1 cellular context compared by ENCODE assay signal in the genomic region with DNA sequence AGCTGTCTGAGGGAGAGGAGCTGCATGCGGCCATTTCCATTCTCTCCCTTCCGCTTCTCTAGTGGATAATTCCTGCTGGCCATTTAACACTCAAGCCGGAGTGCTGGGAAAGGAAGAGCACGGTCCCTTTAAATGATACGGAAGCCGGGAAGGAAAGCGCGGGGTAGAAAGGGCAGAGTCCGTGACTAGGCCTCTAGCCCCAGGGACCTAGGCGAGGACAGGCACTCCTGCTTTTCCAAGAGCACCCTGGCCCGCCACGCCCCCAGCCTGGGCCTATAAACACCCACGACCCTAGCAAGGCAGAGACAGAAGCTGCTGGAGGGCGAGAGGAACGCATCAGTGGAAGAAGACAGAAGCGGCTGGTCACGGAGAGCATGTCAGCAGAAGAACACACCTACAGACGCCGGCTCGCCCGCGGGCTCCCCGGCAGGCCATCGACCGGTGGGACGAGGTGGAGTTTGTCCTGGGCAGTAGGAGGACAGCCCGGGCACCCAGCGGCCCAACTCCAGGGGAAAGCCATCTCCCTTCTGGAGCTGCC.
A peak's percentile ranks its signal among the peaks of the same experiment; 100 is the strongest.
TF ChIP-seq lines count a peak whose summit lies in the region.

No MANE protein-coding gene starts in this region.

TF ChIP-seq in HCT116, 20 proteins besides CTCF, POLR2A, EP300 and RAD21 (continued from another document):
- TF ChIP-seq ZNF274 (IDR thresholded peaks at IDR 0.05; ENCODE audit: low read depth, low read length) (no peak), TCF7L2 (IDR thresholded peaks at IDR 0.05; ENCODE audit: borderline replicate concordance, extremely low read depth, insufficient read depth, insufficient read length) (no peak), JUND (IDR thresholded peaks at IDR 0.05) (no peak), ZFX (IDR thresholded peaks at IDR 0.05) (peak; percentile 90), ELF1 (IDR thresholded peaks at IDR 0.05; ENCODE audit: borderline replicate concordance, low read depth) (no peak), SRF (IDR thresholded peaks at IDR 0.05; ENCODE audit: low read depth) (no peak)
- TF ChIP-seq, protein P1, sequence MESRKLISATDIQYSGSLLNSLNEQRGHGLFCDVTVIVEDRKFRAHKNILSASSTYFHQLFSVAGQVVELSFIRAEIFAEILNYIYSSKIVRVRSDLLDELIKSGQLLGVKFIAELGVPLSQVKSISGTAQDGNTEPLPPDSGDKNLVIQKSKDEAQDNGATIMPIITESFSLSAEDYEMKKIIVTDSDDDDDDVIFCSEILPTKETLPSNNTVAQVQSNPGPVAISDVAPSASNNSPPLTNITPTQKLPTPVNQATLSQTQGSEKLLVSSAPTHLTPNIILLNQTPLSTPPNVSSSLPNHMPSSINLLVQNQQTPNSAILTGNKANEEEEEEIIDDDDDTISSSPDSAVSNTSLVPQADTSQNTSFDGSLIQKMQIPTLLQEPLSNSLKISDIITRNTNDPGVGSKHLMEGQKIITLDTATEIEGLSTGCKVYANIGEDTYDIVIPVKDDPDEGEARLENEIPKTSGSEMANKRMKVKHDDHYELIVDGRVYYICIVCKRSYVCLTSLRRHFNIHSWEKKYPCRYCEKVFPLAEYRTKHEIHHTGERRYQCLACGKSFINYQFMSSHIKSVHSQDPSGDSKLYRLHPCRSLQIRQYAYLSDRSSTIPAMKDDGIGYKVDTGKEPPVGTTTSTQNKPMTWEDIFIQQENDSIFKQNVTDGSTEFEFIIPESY (IDR thresholded peaks at IDR 0.05; ENCODE audit: extremely low read depth, insufficient replicate concordance, low read length) = no peak
- TF ChIP-seq, protein P2, sequence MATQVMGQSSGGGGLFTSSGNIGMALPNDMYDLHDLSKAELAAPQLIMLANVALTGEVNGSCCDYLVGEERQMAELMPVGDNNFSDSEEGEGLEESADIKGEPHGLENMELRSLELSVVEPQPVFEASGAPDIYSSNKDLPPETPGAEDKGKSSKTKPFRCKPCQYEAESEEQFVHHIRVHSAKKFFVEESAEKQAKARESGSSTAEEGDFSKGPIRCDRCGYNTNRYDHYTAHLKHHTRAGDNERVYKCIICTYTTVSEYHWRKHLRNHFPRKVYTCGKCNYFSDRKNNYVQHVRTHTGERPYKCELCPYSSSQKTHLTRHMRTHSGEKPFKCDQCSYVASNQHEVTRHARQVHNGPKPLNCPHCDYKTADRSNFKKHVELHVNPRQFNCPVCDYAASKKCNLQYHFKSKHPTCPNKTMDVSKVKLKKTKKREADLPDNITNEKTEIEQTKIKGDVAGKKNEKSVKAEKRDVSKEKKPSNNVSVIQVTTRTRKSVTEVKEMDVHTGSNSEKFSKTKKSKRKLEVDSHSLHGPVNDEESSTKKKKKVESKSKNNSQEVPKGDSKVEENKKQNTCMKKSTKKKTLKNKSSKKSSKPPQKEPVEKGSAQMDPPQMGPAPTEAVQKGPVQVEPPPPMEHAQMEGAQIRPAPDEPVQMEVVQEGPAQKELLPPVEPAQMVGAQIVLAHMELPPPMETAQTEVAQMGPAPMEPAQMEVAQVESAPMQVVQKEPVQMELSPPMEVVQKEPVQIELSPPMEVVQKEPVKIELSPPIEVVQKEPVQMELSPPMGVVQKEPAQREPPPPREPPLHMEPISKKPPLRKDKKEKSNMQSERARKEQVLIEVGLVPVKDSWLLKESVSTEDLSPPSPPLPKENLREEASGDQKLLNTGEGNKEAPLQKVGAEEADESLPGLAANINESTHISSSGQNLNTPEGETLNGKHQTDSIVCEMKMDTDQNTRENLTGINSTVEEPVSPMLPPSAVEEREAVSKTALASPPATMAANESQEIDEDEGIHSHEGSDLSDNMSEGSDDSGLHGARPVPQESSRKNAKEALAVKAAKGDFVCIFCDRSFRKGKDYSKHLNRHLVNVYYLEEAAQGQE (IDR thresholded peaks at IDR 0.05; ENCODE audit: low read depth) = no peak
